ENCODE assay signal across 2 cellular contexts in genomic region chr5:119077444-119077843, GRCh38.
TF ChIP-seq lines count a peak whose summit lies in the region.

No MANE protein-coding gene starts in this region.

TF ChIP-seq in HEK293T, 16 proteins besides CTCF, POLR2A, EP300 and RAD21:
- no peak for TF ChIP-seq SP1 (IDR thresholded peaks at IDR 0.05)
- TF ChIP-seq ZNF384 (IDR thresholded peaks at IDR 0.05): 0 out of 2 replicates have a peak, but pooled peaks have one; percentile 28

TF ChIP-seq in GM12878, 131 proteins besides CTCF, POLR2A, EP300 and RAD21:
- TF ChIP-seq, protein P1, sequence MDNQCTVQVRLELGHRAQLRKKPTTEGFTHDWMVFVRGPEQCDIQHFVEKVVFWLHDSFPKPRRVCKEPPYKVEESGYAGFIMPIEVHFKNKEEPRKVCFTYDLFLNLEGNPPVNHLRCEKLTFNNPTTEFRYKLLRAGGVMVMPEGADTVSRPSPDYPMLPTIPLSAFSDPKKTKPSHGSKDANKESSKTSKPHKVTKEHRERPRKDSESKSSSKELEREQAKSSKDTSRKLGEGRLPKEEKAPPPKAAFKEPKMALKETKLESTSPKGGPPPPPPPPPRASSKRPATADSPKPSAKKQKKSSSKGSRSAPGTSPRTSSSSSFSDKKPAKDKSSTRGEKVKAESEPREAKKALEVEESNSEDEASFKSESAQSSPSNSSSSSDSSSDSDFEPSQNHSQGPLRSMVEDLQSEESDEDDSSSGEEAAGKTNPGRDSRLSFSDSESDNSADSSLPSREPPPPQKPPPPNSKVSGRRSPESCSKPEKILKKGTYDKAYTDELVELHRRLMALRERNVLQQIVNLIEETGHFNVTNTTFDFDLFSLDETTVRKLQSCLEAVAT (IDR thresholded peaks at IDR 0.05): peak; percentile 64; the same call in 1 of the 2 replicates
- TF ChIP-seq PML (IDR thresholded peaks at IDR 0.05; ENCODE audit: low read length) (no peak), POLR2AphosphoS5 (IDR thresholded peaks at IDR 0.05; ENCODE audit: low read length) (no peak)
